8 cellular contexts compared by ENCODE assay signal in the genomic region with DNA sequence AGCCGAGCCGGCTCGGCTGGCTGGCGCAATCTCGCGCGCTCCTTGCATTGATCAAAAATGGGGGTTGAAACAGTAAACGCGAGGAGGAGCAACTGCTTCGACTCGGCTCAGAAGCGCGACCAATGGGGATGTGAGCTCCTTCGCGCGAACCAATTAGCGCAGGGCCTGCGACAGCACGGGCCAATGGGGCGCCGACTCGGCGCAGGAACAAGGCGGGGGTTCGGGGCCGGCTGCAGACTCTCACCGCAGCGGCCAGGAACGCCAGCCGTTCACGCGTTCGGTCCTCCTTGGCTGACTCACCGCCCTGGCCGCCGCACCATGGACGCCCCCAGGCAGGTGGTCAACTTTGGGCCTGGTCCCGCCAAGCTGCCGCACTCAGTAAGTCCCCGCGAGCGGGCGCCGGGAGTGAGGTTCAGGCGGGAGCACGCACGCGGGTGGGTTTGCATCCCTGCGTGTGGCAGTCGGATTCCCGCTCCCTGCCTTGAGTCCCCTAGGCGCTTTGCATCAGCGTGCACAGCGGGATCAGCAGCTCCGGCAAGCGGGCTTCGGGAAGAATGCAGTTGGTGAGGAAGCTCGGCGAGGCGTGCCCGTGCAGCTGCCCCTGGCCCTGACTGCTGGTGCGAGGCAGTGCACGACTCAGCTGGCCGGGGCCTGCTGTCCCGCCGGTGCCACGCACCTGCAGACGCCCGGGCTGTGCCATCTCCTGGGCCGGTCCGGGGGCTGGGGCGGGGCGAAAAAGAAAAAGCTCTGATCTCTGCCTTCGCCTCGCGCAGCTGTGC. TPM values are rescaled to one million over a fixed set of nuclear protein-coding genes. Genes with fewer than 3 reads are reported as not detected.
A peak's percentile ranks its signal among the peaks of the same experiment; 100 is the strongest.
DNase-seq lines count a peak whose midpoint lies in the region; ATAC-seq and TF ChIP-seq lines count a peak whose summit lies in the region.

PSAT1 (plus strand) TSS at position 233 of the 779 bp plus-strand sequence; CDS start at position 319, 86 bp downstream.

- ATAC-seq in HG02870 (IDR thresholded peaks at IDR 0.05; ENCODE audit: unreplicated experiment) = peak; percentile 98

- H3K4me3 Mint-ChIP-seq in progenitor cell of endocrine pancreas (ENCODE audit: low read depth) = peak within 1 kb of the TSS; percentile 87

- H3K4me3 ChIP-seq in left ventricle myocardium inferior = peak within 1 kb of the TSS; percentile 69

- DNase-seq in GM13977 (ENCODE audit: low spot score) (peak; percentile 97), NCI-H146 treated with DMSO at 0.1 percent for 48 hours (lab: John Stamatoyannopoulos, UW; ENCODE audit: unreplicated experiment) (peak; percentile 82), T-helper 1 cell (peak; percentile 70 to 98 (median 81)), amniotic epithelial cell (ENCODE audit: low read depth) (peak; percentile 97), left ventricle myocardium inferior (peak; percentile 78), progenitor cell of endocrine pancreas (ENCODE audit: low spot score, unreplicated experiment) (peak; percentile 80), ureter (ENCODE audit: low spot score) (peak; percentile 92)

- H3K9me3 ChIP-seq in left ventricle myocardium inferior (replicated peaks) = no peaks in the 10 kb centered on the region

- peaks cover 9% of the 10 kb centered on the region for H3K36me3 Mint-ChIP-seq in progenitor cell of endocrine pancreas (ENCODE audit: insufficient read depth)

- no peaks in the 10 kb centered on the region for H3K27me3 Mint-ChIP-seq in progenitor cell of endocrine pancreas

- intact Hi-C loops in left ventricle myocardium inferior (cut with micrococcal nuclease) = no loop called here

- H3K4me1 Mint-ChIP-seq in progenitor cell of endocrine pancreas (ENCODE audit: low read depth) = peaks cover 23% of the 10 kb centered on the region

- no peaks in the 10 kb centered on the region for H3K36me3 ChIP-seq in left ventricle myocardium inferior

- H3K27ac ChIP-seq in left ventricle myocardium inferior (replicated peaks) = peak within 1 kb of the TSS; percentile 46

- peaks cover 80% of the 10 kb centered on the region for H3K27me3 ChIP-seq in left ventricle myocardium inferior (ENCODE audit: low read depth)

- peaks cover 27% of the 10 kb centered on the region for H3K4me1 ChIP-seq in left ventricle myocardium inferior

- in situ Hi-C loops in GM13977 (cut with MboI; ENCODE audit: low pct_unique_long_range_greater_than_20kb, low sequenced_read_pairs, unreplicated experiment) = no loop called here

- TF ChIP-seq CTCF in GM13977 (IDR thresholded peaks at IDR 0.05; ENCODE audit: extremely low read depth, insufficient read depth, missing control alignments) (no peak), left ventricle myocardium inferior (IDR thresholded peaks at IDR 0.05; ENCODE audit: borderline replicate concordance) (no peak), progenitor cell of endocrine pancreas (IDR thresholded peaks at IDR 0.05; ENCODE audit: unreplicated experiment) (peak; percentile 13)

- no peaks in the 10 kb centered on the region for H3K9me3 Mint-ChIP-seq in progenitor cell of endocrine pancreas (ENCODE audit: low read depth)

- peak within 1 kb of the TSS; percentile 97 for H3K27ac Mint-ChIP-seq in progenitor cell of endocrine pancreas

RNA-seq across cellular contexts. Expression of gene PSAT1, which starts in this region (rescaled TPM):
- total RNA-seq in left ventricle myocardium inferior = 0.77 TPM
- total RNA-seq in progenitor cell of endocrine pancreas = 67.4 and 73.2 TPM in 2 replicates
- 139 TPM for total RNA-seq in ureter

Comparison
In these comparisons a context has a peak if more than half of its experiments do, and no peak if none do; other contexts are left out.
1. Peak in every context shown above with its lines: DNase-seq, ATAC-seq, H3K4me3 ChIP-seq and H3K27ac ChIP-seq.
2. RNA of gene PSAT1 (total RNA-seq): 139 TPM in ureter (single experiment) and 67.4 to 73.2 TPM in progenitor cell of endocrine pancreas; 0.77 TPM in left ventricle myocardium inferior (single experiment); every median in the first group is over 10 times any median in the second.
3. Peak in DNase-seq, H3K4me3 ChIP-seq and H3K27ac ChIP-seq in left ventricle myocardium inferior; RNA of the gene not detected or under 1 TPM.